In genomic region chrX:101219116-101219839, GRCh38 we compare ENCODE assay signal across 10 cellular contexts. TPM values are rescaled to one million over a fixed set of nuclear protein-coding genes. Genes with fewer than 3 reads are reported as not detected.
A peak's percentile ranks its signal among the peaks of the same experiment; 100 is the strongest.
DNase-seq lines count a peak whose midpoint lies in the region; ATAC-seq and TF ChIP-seq lines count a peak whose summit lies in the region.
"Had no signal": no experiment of that assay in that cellular context is flagged by ENCODE, and none has a peak within 500 bp of the region (broad histone marks: within the 10 kb centered on the region; RNA-seq: fewer than 3 reads in every experiment).

Gene DRP2, plus strand, starts transcription at chrX:101219786. Its CDS starts 11,862 bp downstream, at chrX:101231648.

- H3K9me3 ChIP-seq in HUES64 (ENCODE audit: insufficient read depth, low read depth, low read length) = no peaks in the 10 kb centered on the region
- H3K9me3 ChIP-seq in testis = no peaks in the 10 kb centered on the region
- H3K9me3 ChIP-seq: adrenal gland had no signal

- H3K27ac ChIP-seq in HUES64 (ENCODE audit: low read depth, low read length) (no peak within 1 kb of the TSS), coronary artery (no peak within 1 kb of the TSS), testis (no peak within 1 kb of the TSS)
- H3K27ac ChIP-seq: adrenal gland had no signal

- intact Hi-C loops in testis (cut with DNase I; ENCODE audit: low total_unique reads) = no loop called here

- TF ChIP-seq CTCF in coronary artery (IDR thresholded peaks at IDR 0.05) = no peak
- TF ChIP-seq CTCF in nephron (IDR thresholded peaks at IDR 0.05; ENCODE audit: unreplicated experiment in 3 of 3) = no peak
- TF ChIP-seq CTCF in testis (IDR thresholded peaks at IDR 0.05) = no peak

- peak within 1 kb of the TSS; percentile 73 to 91 (median 80) for H3K27ac Mint-ChIP-seq in nephron

- no peaks in the 10 kb centered on the region for H3K9me3 Mint-ChIP-seq in nephron

- WGBS in HUES64 = 77% methylated on average over 3 of the region's 7 CpGs
- WGBS in testis, 2 donors = 73% methylated on average over 3 of the region's 7 CpGs

- H3K36me3 Mint-ChIP-seq in nephron (ENCODE audit: low read depth) = no peaks in the 10 kb centered on the region

- no peak within 1 kb of the TSS; the same call in 1 of the 2 replicates for H3K4me3 ChIP-seq in HUES64 (ENCODE audit: low read length)
- peak within 1 kb of the TSS; percentile 28 for H3K4me3 ChIP-seq in coronary artery
- H3K4me3 ChIP-seq in testis = no peak within 1 kb of the TSS
- H3K4me3 ChIP-seq: adrenal gland had no signal

- no peak for TF ChIP-seq POLR2A in testis (IDR thresholded peaks at IDR 0.05)

- H3K4me1 ChIP-seq in HUES64 (ENCODE audit: insufficient read depth, low read length) = peaks cover 7% of the 10 kb centered on the region
- no peaks in the 10 kb centered on the region for H3K4me1 ChIP-seq in testis
- H3K4me1 ChIP-seq: adrenal gland had no signal

- H3K27me3 ChIP-seq in HUES64 (ENCODE audit: insufficient read depth, low read length) (no peaks in the 10 kb centered on the region), testis (no peaks in the 10 kb centered on the region)

- H3K4me1 Mint-ChIP-seq in nephron = peaks cover 16% of the 10 kb centered on the region

- peaks cover 3% of the 10 kb centered on the region for H3K27me3 Mint-ChIP-seq in nephron (ENCODE audit: low read depth)

- H3K9ac ChIP-seq in HUES64 (ENCODE audit: low read depth, low read length) = peak within 1 kb of the TSS; percentile 20; the same call in 1 of the 2 replicates

- ATAC-seq in HG03039 (IDR thresholded peaks at IDR 0.05; ENCODE audit: unreplicated experiment) = no peak

- H3K4me3 Mint-ChIP-seq in nephron = peak within 1 kb of the TSS; percentile 68 to 79 (median 76)

- peak; percentile 15 for DNase-seq in AG20443 (ENCODE audit: low spot score)
- no peak for DNase-seq in coronary artery (ENCODE audit: low spot score)
- DNase-seq in mesenteric fat pad (ENCODE audit: low spot score) = no peak
- no peak for DNase-seq in GF-D8 (lab: John Stamatoyannopoulos, UW)
- DNase-seq in testis = no peak
- DNase-seq: adrenal gland; stimulated activated CD4-positive, alpha-beta T cell treated with anti-CD3 and anti-CD28 coated beads, Interleukin-2, amount 100 ng/mL, for 48 hours had no signal

- H3K36me3 ChIP-seq in HUES64 (ENCODE audit: insufficient read depth, low read length) = no peaks in the 10 kb centered on the region
- H3K36me3 ChIP-seq in testis (ENCODE audit: low read depth, missing control alignments) = no peaks in the 10 kb centered on the region
- H3K36me3 ChIP-seq: adrenal gland had no signal

RNA-seq across cellular contexts. Expression of gene DRP2, which starts in this region (rescaled TPM):
- polyA plus RNA-seq in HUES64 (2013, experiment 1 of 2) = 0.50 TPM
- 0.70 TPM for polyA plus RNA-seq in HUES64 (2013, experiment 2 of 2)
- total RNA-seq in mesenteric fat pad (0.22 TPM), testis (1 to 10 TPM; 1.6 to 1.7 TPM)
- polyA plus RNA-seq in testis (ENCODE audit: insufficient read depth, low read depth, low replicate concordance) = 0.82 TPM
